ENCODE assay signal across 2 cellular contexts in genomic region chr6:1720620-1721322, GRCh38.
TF ChIP-seq lines count a peak whose summit lies in the region.

No MANE protein-coding gene starts in this region.

TF ChIP-seq in HEK293, 187 proteins besides CTCF, POLR2A, EP300 and RAD21 (continues in another document):
- TF ChIP-seq ZNF146 (tag by site-specific recombination; IDR thresholded peaks at IDR 0.05) (no peak), ZFP69B (tag by site-specific recombination; IDR thresholded peaks at IDR 0.05) (no peak), ZNF596 (tag by site-specific recombination; IDR thresholded peaks at IDR 0.05) (peak; percentile 52; the same call in 1 of the 2 replicates), ZNF560 (tag by site-specific recombination; IDR thresholded peaks at IDR 0.05; ENCODE audit: borderline replicate concordance) (no peak), SP7 (tag by site-specific recombination; IDR thresholded peaks at IDR 0.05) (peak; percentile 40; the same call in 1 of the 2 replicates), PRDM10 (tag by site-specific recombination; IDR thresholded peaks at IDR 0.05) (peak; percentile 71), ZBTB6 (tag by site-specific recombination; IDR thresholded peaks at IDR 0.05) (no peak), ZNF654 (tag by site-specific recombination; IDR thresholded peaks at IDR 0.05; ENCODE audit: low read depth) (no peak), ZSCAN16 (tag by site-specific recombination; IDR thresholded peaks at IDR 0.05) (no peak), ZFP41 (tag by site-specific recombination; IDR thresholded peaks at IDR 0.05; ENCODE audit: borderline replicate concordance) (no peak), ZNF416 (tag by site-specific recombination; IDR thresholded peaks at IDR 0.05) (no peak), HOXD13 (CRISPR knock-in tag; IDR thresholded peaks at IDR 0.05; ENCODE audit: borderline replicate concordance) (no peak), ZNF175 (tag by site-specific recombination; IDR thresholded peaks at IDR 0.05) (no peak), TCF7L2 (IDR thresholded peaks at IDR 0.05; ENCODE audit: borderline replicate concordance, low read depth, low read length) (0 out of 2 replicates have a peak, but pooled peaks have one; percentile 45), ZBTB1 (tag by site-specific recombination; IDR thresholded peaks at IDR 0.05) (no peak), ZNF133 (tag by site-specific recombination; IDR thresholded peaks at IDR 0.05) (no peak), PATZ1 (tag by site-specific recombination; IDR thresholded peaks at IDR 0.05) (0 out of 2 replicates have a peak, but pooled peaks have one; percentile 24), YY1 (tag by site-specific recombination; IDR thresholded peaks at IDR 0.05) (no peak), ZNF600 (tag by site-specific recombination; IDR thresholded peaks at IDR 0.05) (peak; percentile 12; the same call in 1 of the 2 replicates), ZBTB44 (tag by site-specific recombination; IDR thresholded peaks at IDR 0.05) (0 out of 2 replicates have a peak, but pooled peaks have one; percentile 10), MZF1 (tag by site-specific recombination; IDR thresholded peaks at IDR 0.05; ENCODE audit: borderline replicate concordance) (0 out of 2 replicates have a peak, but pooled peaks have one; percentile 13)

TF ChIP-seq in SK-N-SH, 30 proteins besides CTCF, POLR2A, EP300 and RAD21:
- peak; percentile 80 for TF ChIP-seq GATA2 (CRISPR knock-in tag; IDR thresholded peaks at IDR 0.05)
- peak; percentile 55 for TF ChIP-seq TCF12 (IDR thresholded peaks at IDR 0.05)
- no peak for TF ChIP-seq MAX (IDR thresholded peaks at IDR 0.05; ENCODE audit: low read depth)
- peak; percentile 87 for TF ChIP-seq RCOR1 (IDR thresholded peaks at IDR 0.05; ENCODE audit: low read length)
- no peak for TF ChIP-seq USF2 (IDR thresholded peaks at IDR 0.05; ENCODE audit: borderline replicate concordance, low read depth, low read length)
- no peak for TF ChIP-seq SIN3A (IDR thresholded peaks at IDR 0.05; ENCODE audit: borderline replicate concordance, low read depth, low read length)
- no peak for TF ChIP-seq RFX5 (IDR thresholded peaks at IDR 0.05; ENCODE audit: low read length)
- no peak for TF ChIP-seq GABPA (IDR thresholded peaks at IDR 0.05; ENCODE audit: low read depth)
- TF ChIP-seq YY1 (IDR thresholded peaks at IDR 0.05; ENCODE audit: low read depth), result no peak
- TF ChIP-seq RXRA (IDR thresholded peaks at IDR 0.05; ENCODE audit: borderline replicate concordance, low read depth), result no peak
- TF ChIP-seq FOXJ3 (CRISPR knock-in tag; IDR thresholded peaks at IDR 0.05), result 0 out of 2 replicates have a peak, but pooled peaks have one; percentile 31
- TF ChIP-seq SMC3 (IDR thresholded peaks at IDR 0.05; ENCODE audit: low read depth, low read length), result no peak
- no peak for TF ChIP-seq ZBTB33 (IDR thresholded peaks at IDR 0.05; ENCODE audit: borderline replicate concordance, low read depth)
- TF ChIP-seq ELF1 (IDR thresholded peaks at IDR 0.05), result no peak
- no peak for TF ChIP-seq EZH2phosphoT487 (IDR thresholded peaks at IDR 0.05; ENCODE audit: borderline replicate concordance, low read depth)
- no peak for TF ChIP-seq IRF3 (IDR thresholded peaks at IDR 0.05; ENCODE audit: low read depth, low read length)
- TF ChIP-seq MEF2A (IDR thresholded peaks at IDR 0.05; ENCODE audit: borderline replicate concordance, low read depth), result no peak
- no peak for TF ChIP-seq TAF1 (IDR thresholded peaks at IDR 0.05; ENCODE audit: borderline replicate concordance, low read depth, low read length)
- TF ChIP-seq POLR2AphosphoS5 (IDR thresholded peaks at IDR 0.05; ENCODE audit: low read depth, low read length), result no peak
- TF ChIP-seq PBX3 (IDR thresholded peaks at IDR 0.05), result peak; percentile 16; the same call in 1 of the 2 replicates
- TF ChIP-seq CHD2 (IDR thresholded peaks at IDR 0.05; ENCODE audit: low read length, partially characterized antibody), result peak; percentile 84
- TF ChIP-seq JUND (IDR thresholded peaks at IDR 0.05), result no peak
- TF ChIP-seq TEAD4 (IDR thresholded peaks at IDR 0.05; ENCODE audit: borderline replicate concordance, insufficient read depth), result no peak
- TF ChIP-seq REST (IDR thresholded peaks at IDR 0.05; ENCODE audit: low read depth, low read length), result no peak
- TF ChIP-seq NFIC (IDR thresholded peaks at IDR 0.05; ENCODE audit: borderline replicate concordance), result no peak
- TF ChIP-seq FOSL2 (IDR thresholded peaks at IDR 0.05; ENCODE audit: borderline replicate concordance, low read depth), result no peak
- no peak for TF ChIP-seq NRF1 (IDR thresholded peaks at IDR 0.05; ENCODE audit: low read depth, low read length)
- TF ChIP-seq MXI1 (IDR thresholded peaks at IDR 0.05; ENCODE audit: low read depth, low read length), result 0 out of 2 replicates have a peak, but pooled peaks have one; percentile 43
- no peak for TF ChIP-seq USF1 (IDR thresholded peaks at IDR 0.05; ENCODE audit: borderline replicate concordance, low read depth)
- no peak for TF ChIP-seq FOXM1 (IDR thresholded peaks at IDR 0.05; ENCODE audit: low read depth)
